19 cellular contexts compared by ENCODE assay signal in genomic region chrX:152428596-152428995, GRCh38. TPM values are rescaled to one million over a fixed set of nuclear protein-coding genes. Genes with fewer than 3 reads are reported as not detected.
"Had no signal": no experiment of that assay in that cellular context is flagged by ENCODE, and none has a peak within 500 bp of the region (broad histone marks: within the 10 kb centered on the region; RNA-seq: fewer than 3 reads in every experiment).

No MANE protein-coding gene starts in this region.

- DNase-seq: KBM-7, MV-4-11, NCI-H1048, NCI-H1105, NCI-H146, NCI-H1694 treated with DMSO at 0.1 percent for 48 hours, NCI-H2029, NCI-H2081 treated with DMSO at 0.1 percent for 48 hours, NCI-H2227 treated with DMSO at 0.1 percent for 48 hours, NCI-H524 treated with DMSO at 0.1 percent for 48 hours, NCI-H69, NCI-H774, Right ventricle myocardium superior, RPMI8226 had no signal

- FAIRE-seq: RCC 7860 had no signal

RNA-seq across cellular contexts. Expression of gene GABRA3, which starts 22.5 kb away (rescaled TPM):
- total RNA-seq: LHCN-M2; MCF 10A; NCI-H460; Right ventricle myocardium superior; T-helper 1 cell treated with Interleukin-12 subunit alpha and Interleukin-12 subunit beta and Interleukin-4 antibody, amounts not matched to agents 30 ng/mL and 1 ng/mL, for 36 hours had no signal
